ENCODE assay signal across 13 cellular contexts in the genomic region with DNA sequence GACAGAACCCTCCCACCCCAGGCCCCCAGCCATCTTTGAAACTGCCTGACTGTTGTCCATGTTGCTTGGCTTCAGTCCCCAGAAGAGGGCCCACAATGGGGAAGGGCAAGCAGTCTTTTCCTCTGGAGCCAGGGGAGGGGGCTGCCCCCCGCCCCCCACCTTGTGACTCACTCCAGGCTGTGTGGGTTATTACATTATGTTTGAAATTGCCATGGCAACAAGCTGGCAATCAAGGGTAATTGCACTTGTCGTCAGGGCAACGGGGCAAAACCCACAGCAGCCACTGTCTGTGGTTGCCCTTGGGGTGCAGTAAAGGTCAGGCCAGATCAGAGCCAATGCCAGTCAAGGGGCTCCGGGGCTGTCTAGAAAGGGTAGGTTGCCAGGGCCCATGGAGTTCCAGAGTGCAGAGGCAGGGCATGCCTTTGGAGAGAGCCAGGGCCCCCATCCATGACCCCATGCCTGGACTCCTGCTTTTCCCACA. TPM values are rescaled to one million over a fixed set of nuclear protein-coding genes. Genes with fewer than 3 reads are reported as not detected.
DNase-seq lines count a peak whose midpoint lies in the region; ATAC-seq and TF ChIP-seq lines count a peak whose summit lies in the region.
"Had no signal": no experiment of that assay in that cellular context is flagged by ENCODE, and none has a peak within 500 bp of the region (broad histone marks: within the 10 kb centered on the region; RNA-seq: fewer than 3 reads in every experiment).

No MANE protein-coding gene starts in this region.

- H3K36me3 ChIP-seq in hepatocyte (replicated peaks; ENCODE audit: insufficient read depth, low read depth) = no peaks in the 10 kb centered on the region
- H3K36me3 ChIP-seq: brain microvascular endothelial cell, spleen had no signal

- peaks cover 29% of the 10 kb centered on the region for H3K27me3 ChIP-seq in hepatocyte

- H3K9me2 ChIP-seq in hepatocyte (replicated peaks; ENCODE audit: insufficient read depth) = no peaks in the 10 kb centered on the region

- peaks cover 32% of the 10 kb centered on the region for H3K4me1 ChIP-seq in hepatocyte (ENCODE audit: insufficient read depth)

- H4K20me1 ChIP-seq in hepatocyte (ENCODE audit: insufficient read depth, poor library complexity, severe bottlenecking) = no peaks in the 10 kb centered on the region

- no peaks in the 10 kb centered on the region for H3K9me3 ChIP-seq in hepatocyte (ENCODE audit: low read depth)
- H3K9me3 ChIP-seq: spleen had no signal

- no peak overlapping the region for H3K4me3 ChIP-seq in hepatocyte
- H3K4me3 ChIP-seq: spleen had no signal

- peak overlapping the region; percentile 98 for H3K27ac ChIP-seq in hepatocyte
- H3K27ac ChIP-seq: brain microvascular endothelial cell, spleen had no signal

- DNase-seq in NCI-H146 (lab: John Stamatoyannopoulos, UW) (peak; percentile 35), NCI-H146 treated with DMSO at 0.1 percent for 48 hours (lab: John Stamatoyannopoulos, UW; ENCODE audit: unreplicated experiment) (no peak), Daoy (ENCODE audit: low read depth) (peak; percentile 39), SKM-1 (lab: John Stamatoyannopoulos, UW; ENCODE audit: unreplicated experiment) (peak; percentile 40), hepatocyte (ENCODE audit: low spot score) (peak; percentile 65), islet precursor cell (no peak)
- DNase-seq: brain microvascular endothelial cell, NCI-H2081 treated with DMSO at 0.1 percent for 48 hours, spleen had no signal

- no peak for ATAC-seq in HG03280 (IDR thresholded peaks at IDR 0.05; ENCODE audit: unreplicated experiment)
- no peak for ATAC-seq in HG02763 (IDR thresholded peaks at IDR 0.05; ENCODE audit: unreplicated experiment)

- H3K79me2 ChIP-seq in hepatocyte = no peaks in the 10 kb centered on the region

- no peak for TF ChIP-seq CTCF in hepatocyte (IDR thresholded peaks at IDR 0.05; ENCODE audit: poor library complexity)

- no peak overlapping the region for H2AFZ ChIP-seq in hepatocyte

- H3K4me2 ChIP-seq in hepatocyte = peak overlapping the region; percentile 51

- WGBS in hepatocyte (ENCODE audit: low lambda C conversion rate, missing lambda C conversion rate) = 68% methylated on average over 4 of the region's 4 CpGs

RNA-seq across cellular contexts. Expression of a gene that starts 3.1 kb away (rescaled TPM):
- total RNA-seq in Daoy (2014; rRNA removed; shearing (Covaris generic)) = 0.34 TPM in 1 of 2 replicates, not detected in the other
- 3.5 and 3.9 TPM in 2 replicates for total RNA-seq in hepatocyte
- 2.0 and 2.7 TPM in 2 replicates for polyA plus RNA-seq in hepatocyte
- total RNA-seq: A172, myocyte, spleen had no signal
- polyA plus RNA-seq: spleen had no signal

RNA-seq across cellular contexts. Expression of a gene that starts 16.5 kb away (rescaled TPM):
- total RNA-seq in Daoy (2014; rRNA removed; shearing (Covaris generic)) = 6.6 and 10.4 TPM in 2 replicates
- total RNA-seq in hepatocyte = 2.5 and 4.9 TPM in 2 replicates
- 3.1 and 6.6 TPM in 2 replicates for polyA plus RNA-seq in hepatocyte

RNA-seq across cellular contexts. Expression of a gene that starts 30.8 kb away (rescaled TPM):
- total RNA-seq in Daoy (2014; rRNA removed; shearing (Covaris generic)) = not detected in 2 replicates
- total RNA-seq in hepatocyte = 7.5 and 8.7 TPM in 2 replicates
- polyA plus RNA-seq in hepatocyte = 5.3 and 12.1 TPM in 2 replicates

RNA-seq across cellular contexts. Expression of a gene that starts 56.8 kb away (rescaled TPM):
- total RNA-seq in Daoy (2014; rRNA removed; shearing (Covaris generic)) = 7.9 and 14.1 TPM in 2 replicates
- total RNA-seq in hepatocyte = 10.7 and 13.6 TPM in 2 replicates
- polyA plus RNA-seq in hepatocyte = 9.5 and 11.5 TPM in 2 replicates

RNA-seq across cellular contexts. Expression of a gene that starts 59.1 kb away (rescaled TPM):
- 5.1 and 6.8 TPM in 2 replicates for total RNA-seq in Daoy (2014; rRNA removed; shearing (Covaris generic))
- 10.7 and 14.7 TPM in 2 replicates for total RNA-seq in hepatocyte
- polyA plus RNA-seq in hepatocyte = 21.6 and 22.2 TPM in 2 replicates

Comparison
In these comparisons a context has a peak if more than half of its experiments do, and no peak if none do; other contexts are left out.
1. DNase-seq: peak in NCI-H146 (single experiment), Daoy (single experiment), SKM-1 (single experiment) and hepatocyte (single experiment); none in NCI-H146 treated with DMSO at 0.1 percent for 48 hours (single experiment) and islet precursor cell (single experiment).